Comparison of ENCODE assay signal across 20 cellular contexts in genomic region chr5:31888513-31888912, GRCh38.
"Had no signal": no experiment of that assay in that cellular context is flagged by ENCODE, and none has a peak within 500 bp of the region (broad histone marks: within the 10 kb centered on the region; RNA-seq: fewer than 3 reads in every experiment).

No MANE protein-coding gene starts in this region.

- DNase-seq: activated CD4-positive, alpha-beta memory T cell treated with anti-CD3 and anti-CD28 coated beads, Interleukin-2, amount 10 ng/mL, durations not matched to agents 7 days and 5 days; activated CD4-positive, alpha-beta T cell treated with anti-CD3 and anti-CD28 coated beads for 4 hours; activated CD8-positive, alpha-beta memory T cell treated with anti-CD3 and anti-CD28 coated beads, Interleukin-2, amount 10 ng/mL, durations not matched to agents 7 days and 5 days; dermis blood vessel endothelial cell; foreskin keratinocyte; left cardiac atrium; lower lobe of right lung; right cardiac atrium; SW 1271; T-helper 2 cell; uterus had no signal

- H3K27me3 ChIP-seq: foreskin keratinocyte, neural progenitor cell, SJSA1, uterus had no signal

- H3K27me3 Mint-ChIP-seq: activated naive CD8-positive, alpha-beta T cell; stimulated activated naive CD8-positive, alpha-beta T cell treated with anti-CD3 and anti-CD28 coated beads, Interleukin-15, Interleukin-2, amounts not matched to agents 100 ng/mL and 50 ng/mL, for 24 hours had no signal

- H3K36me3 ChIP-seq: lower lobe of right lung, neural progenitor cell, prostate gland, SJSA1, uterus had no signal

- H3K4me3 ChIP-seq: lower lobe of right lung, neural progenitor cell, prostate gland, SJSA1, skin epidermis, uterus had no signal

- H3K27ac Mint-ChIP-seq: activated CD4-positive, alpha-beta memory T cell treated with anti-CD3 and anti-CD28 coated beads, Interleukin-2, amount 10 ng/mL, durations not matched to agents 7 days and 5 days; activated CD8-positive, alpha-beta memory T cell treated with anti-CD3 and anti-CD28 coated beads, Interleukin-2, amount 10 ng/mL, durations not matched to agents 7 days and 5 days; activated naive CD8-positive, alpha-beta T cell; stimulated activated naive CD8-positive, alpha-beta T cell treated with anti-CD3 and anti-CD28 coated beads, Interleukin-15, Interleukin-2, amounts not matched to agents 100 ng/mL and 50 ng/mL, for 24 hours had no signal

- ATAC-seq: activated CD8-positive, alpha-beta memory T cell treated with anti-CD3 and anti-CD28 coated beads, Interleukin-2, amount 10 ng/mL, durations not matched to agents 7 days and 5 days; foreskin keratinocyte had no signal

- H3K4me3 Mint-ChIP-seq: activated CD4-positive, alpha-beta memory T cell treated with anti-CD3 and anti-CD28 coated beads, Interleukin-2, amount 10 ng/mL, durations not matched to agents 7 days and 5 days; activated CD8-positive, alpha-beta memory T cell treated with anti-CD3 and anti-CD28 coated beads, Interleukin-2, amount 10 ng/mL, durations not matched to agents 7 days and 5 days; activated naive CD8-positive, alpha-beta T cell; mesothelial cell of epicardium; neural progenitor cell; stimulated activated naive CD8-positive, alpha-beta T cell treated with anti-CD3 and anti-CD28 coated beads, Interleukin-15, Interleukin-2, amounts not matched to agents 100 ng/mL and 50 ng/mL, for 24 hours; WTC11 had no signal

- H3K4me1 ChIP-seq: foreskin keratinocyte, SJSA1, uterus had no signal

- H3K9me3 ChIP-seq: lower lobe of right lung, prostate gland, SJSA1, uterus had no signal

- H3K4me1 Mint-ChIP-seq: activated CD4-positive, alpha-beta memory T cell treated with anti-CD3 and anti-CD28 coated beads, Interleukin-2, amount 10 ng/mL, durations not matched to agents 7 days and 5 days; activated CD8-positive, alpha-beta memory T cell treated with anti-CD3 and anti-CD28 coated beads, Interleukin-2, amount 10 ng/mL, durations not matched to agents 7 days and 5 days had no signal

- H3K36me3 Mint-ChIP-seq: activated CD8-positive, alpha-beta memory T cell treated with anti-CD3 and anti-CD28 coated beads, Interleukin-2, amount 10 ng/mL, durations not matched to agents 7 days and 5 days; activated naive CD8-positive, alpha-beta T cell; mesothelial cell of epicardium; neural progenitor cell; WTC11 had no signal

- H3K9me3 Mint-ChIP-seq: activated CD4-positive, alpha-beta memory T cell treated with anti-CD3 and anti-CD28 coated beads, Interleukin-2, amount 10 ng/mL, durations not matched to agents 7 days and 5 days; mesothelial cell of epicardium; neural progenitor cell; stimulated activated naive CD8-positive, alpha-beta T cell treated with anti-CD3 and anti-CD28 coated beads, Interleukin-15, Interleukin-2, amounts not matched to agents 100 ng/mL and 50 ng/mL, for 24 hours; WTC11 had no signal

- H3K27ac ChIP-seq: epithelial cell of prostate, foreskin keratinocyte, neural progenitor cell, prostate gland, SJSA1, skin epidermis, uterus had no signal
